In the genomic region with DNA sequence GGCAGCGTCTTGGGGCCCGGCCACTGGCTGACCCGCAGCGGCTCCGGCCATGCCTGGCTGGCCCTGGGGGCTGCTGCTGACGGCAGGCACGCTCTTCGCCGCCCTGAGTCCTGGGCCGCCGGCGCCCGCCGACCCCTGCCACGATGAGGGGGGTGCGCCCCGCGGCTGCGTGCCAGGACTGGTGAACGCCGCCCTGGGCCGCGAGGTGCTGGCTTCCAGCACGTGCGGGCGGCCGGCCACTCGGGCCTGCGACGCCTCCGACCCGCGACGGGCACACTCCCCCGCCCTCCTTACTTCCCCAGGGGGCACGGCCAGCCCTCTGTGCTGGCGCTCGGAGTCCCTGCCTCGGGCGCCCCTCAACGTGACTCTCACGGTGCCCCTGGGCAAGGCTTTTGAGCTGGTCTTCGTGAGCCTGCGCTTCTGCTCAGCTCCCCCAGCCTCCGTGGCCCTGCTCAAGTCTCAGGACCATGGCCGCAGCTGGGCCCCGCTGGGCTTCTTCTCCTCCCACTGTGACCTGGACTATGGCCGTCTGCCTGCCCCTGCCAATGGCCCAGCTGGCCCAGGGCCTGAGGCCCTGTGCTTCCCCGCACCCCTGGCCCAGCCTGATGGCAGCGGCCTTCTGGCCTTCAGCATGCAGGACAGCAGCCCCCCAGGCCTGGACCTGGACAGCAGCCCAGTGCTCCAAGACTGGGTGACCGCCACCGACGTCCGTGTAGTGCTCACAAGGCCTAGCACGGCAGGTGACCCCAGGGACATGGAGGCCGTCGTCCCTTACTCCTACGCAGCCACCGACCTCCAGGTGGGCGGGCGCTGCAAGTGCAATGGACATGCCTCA, we compare ENCODE assay signal across 9 cellular contexts. TPM values are rescaled to one million over a fixed set of nuclear protein-coding genes. Genes with fewer than 3 reads are reported as not detected.
DNase-seq lines count a peak whose midpoint lies in the region; FAIRE-seq and TF ChIP-seq lines count a peak whose summit lies in the region.
"Had no signal": no experiment of that assay in that cellular context is flagged by ENCODE, and none has a peak within 500 bp of the region (broad histone marks: within the 10 kb centered on the region; RNA-seq: fewer than 3 reads in every experiment).

No MANE protein-coding gene starts in this region.

- TF ChIP-seq CTCF in OCI-LY1 (IDR thresholded peaks at IDR 0.05; ENCODE audit: low read length), result no peak
- no peak for TF ChIP-seq CTCF in osteoblast (IDR thresholded peaks at IDR 0.05; ENCODE audit: extremely low read depth, low read depth, low read length)

- H2AFZ ChIP-seq in OCI-LY1 (ENCODE audit: low read length) (no peak overlapping the region), osteoblast (ENCODE audit: low read length) (no peak overlapping the region)

- H3K9me2 ChIP-seq in OCI-LY1 (ENCODE audit: low read depth, low read length), result no peaks in the 10 kb centered on the region

- H3K4me1 ChIP-seq in OCI-LY1 (ENCODE audit: insufficient read depth, low read length, severe bottlenecking) (peaks cover 60% of the 10 kb centered on the region), osteoblast (ENCODE audit: insufficient read depth, low read length) (peaks cover 17% of the 10 kb centered on the region)

- H3K27ac ChIP-seq in OCI-LY1 (ENCODE audit: low read depth, low read length, poor library complexity, severe bottlenecking), result no peak overlapping the region
- H3K27ac ChIP-seq in osteoblast (ENCODE audit: low read depth, low read length), result no peak overlapping the region

- no peak overlapping the region for H3K9ac ChIP-seq in OCI-LY1 (ENCODE audit: low read length)

- no peaks in the 10 kb centered on the region for H3K9me3 ChIP-seq in OCI-LY1 (ENCODE audit: low read length)
- no peaks in the 10 kb centered on the region for H3K9me3 ChIP-seq in osteoblast (ENCODE audit: low read depth, low read length)

- DNase-seq in ELF-1 (ENCODE audit: low read depth, low spot score), result peak; percentile 23
- no peak for DNase-seq in erythroblast (lab: John Stamatoyannopoulos, UW)
- no peak for DNase-seq in osteoblast (ENCODE audit: insufficient read length, low spot score, missing footprints)
- DNase-seq in HTR-8/SVneo (ENCODE audit: insufficient read length, low spot score), result no peak
- DNase-seq in activated T-cell treated with anti-CD3 and anti-CD28 coated beads, Interleukin-2, amount 50 U/mL, for 48 hours, result no peak
- DNase-seq in NCI-H2107 treated with DMSO at 0.1 percent for 48 hours (lab: John Stamatoyannopoulos, UW; ENCODE audit: unreplicated experiment), result no peak
- DNase-seq: MM.1S; stimulated activated naive CD8-positive, alpha-beta T cell treated with anti-CD3 and anti-CD28 coated beads, Interleukin-15, amount 100 ng/mL, for 72 hours had no signal

- no peaks in the 10 kb centered on the region for H3K79me2 ChIP-seq in OCI-LY1 (ENCODE audit: insufficient read depth, low read length)
- peaks cover 15% of the 10 kb centered on the region for H3K79me2 ChIP-seq in osteoblast (ENCODE audit: insufficient read depth, low read length)

- TF ChIP-seq POLR2A in erythroblast (IDR thresholded peaks at IDR 0.05; ENCODE audit: low read length), result peak; percentile 31

- H3K36me3 ChIP-seq in OCI-LY1 (ENCODE audit: insufficient read depth, low read length) (no peaks in the 10 kb centered on the region), osteoblast (ENCODE audit: insufficient read depth, low read length) (no peaks in the 10 kb centered on the region)

- no peaks in the 10 kb centered on the region for H3F3A ChIP-seq in OCI-LY1 (ENCODE audit: insufficient read depth, low read length)

- peaks cover 17% of the 10 kb centered on the region for H3K27me3 ChIP-seq in OCI-LY1 (ENCODE audit: insufficient read depth, low read length)
- H3K27me3 ChIP-seq in osteoblast (ENCODE audit: insufficient read depth, low read length), result no peaks in the 10 kb centered on the region

- no peak for FAIRE-seq in HTR-8/SVneo (lab: Jason Lieb, UNC)

- H3K4me2 ChIP-seq in OCI-LY1 (ENCODE audit: low read length) (peak overlapping the region; percentile 38; the same call in 1 of the 2 replicates), osteoblast (ENCODE audit: insufficient read depth, low read length) (peak overlapping the region; percentile 58)

- H3K4me3 ChIP-seq in OCI-LY1 (ENCODE audit: low read depth, low read length, poor library complexity, severe bottlenecking) (no peak overlapping the region), osteoblast (ENCODE audit: insufficient read depth, low read length) (peak overlapping the region; percentile 50)

- no peaks in the 10 kb centered on the region for H4K20me1 ChIP-seq in OCI-LY1 (ENCODE audit: insufficient read depth, low read length)
- peaks cover 11% of the 10 kb centered on the region for H4K20me1 ChIP-seq in osteoblast (ENCODE audit: insufficient read depth, low read length)

RNA-seq across cellular contexts. Expression of gene NTN3, which starts 0.8 kb away (rescaled TPM):
- under 0.01 and 0.36 TPM in 2 replicates for total RNA-seq in osteoblast

RNA-seq across cellular contexts. Expression of gene TBC1D24, which starts 3.1 kb away (rescaled TPM):
- total RNA-seq in osteoblast, result 15.9 and 16.6 TPM in 2 replicates

RNA-seq across cellular contexts. Expression of gene TEDC2, which starts 12.0 kb away (rescaled TPM):
- 3.5 and 5.1 TPM in 2 replicates for total RNA-seq in osteoblast

RNA-seq across cellular contexts. Expression of gene ATP6V0C, which starts 41.9 kb away (rescaled TPM):
- total RNA-seq in osteoblast, result 18.8 and 22.7 TPM in 2 replicates

RNA-seq across cellular contexts. Expression of gene CCNF, which starts 42.6 kb away (rescaled TPM):
- 6.9 and 7.4 TPM in 2 replicates for total RNA-seq in osteoblast
